8 cellular contexts compared by ENCODE assay signal in genomic region chr13:50713849-50714248, GRCh38.
DNase-seq lines count a peak whose midpoint lies in the region; ATAC-seq and TF ChIP-seq lines count a peak whose summit lies in the region.

No MANE protein-coding gene starts in this region.

- peaks cover 19% of the 10 kb centered on the region for H3K4me1 ChIP-seq in CD4-positive, alpha-beta memory T cell (ENCODE audit: insufficient read depth, low read length)

- peak overlapping the region in 1 of 2 donors; percentile 27 for H3K4me3 ChIP-seq in CD4-positive, alpha-beta memory T cell (ENCODE audit: low read length in 2 of 2)
- no peak overlapping the region for H3K4me3 ChIP-seq in cardiac fibroblast (replicated peaks in 1 of 2; ENCODE audit: low read depth in 2 of 2, low read length in 2 of 2)

- CTCF ChIA-PET in CD4-positive, alpha-beta memory T cell (lab: Charles Lee; ENCODE audit: partially characterized antibody), result interaction anchor here (0.9 to 1.7 kb wide), 5 partner anchors 28 to 630 kb away, joined by 3 to 6 read pairs (median 3); no protein-coding TSS in a partner anchor

- peak; percentile 91 for ATAC-seq in GM19452 (IDR thresholded peaks at IDR 0.05; ENCODE audit: unreplicated experiment)

- H3K9me3 ChIP-seq in CD4-positive, alpha-beta memory T cell (ENCODE audit: control insufficient read depth in 1 of 2, low read length in 2 of 2), result no peaks in the 10 kb centered on the region

- intact Hi-C loops in CD4-positive, alpha-beta memory T cell (cut with micrococcal nuclease), result no loop called here

- no peak for TF ChIP-seq CTCF in cardiac fibroblast (IDR thresholded peaks at IDR 0.05; ENCODE audit: low read depth, low read length)

- H3K4me1 Mint-ChIP-seq in CD4-positive, alpha-beta memory T cell, result peaks cover 10 to 33% (median 16%) of the 10 kb centered on the region in 4 donors

- DNase-seq in CD4-positive, alpha-beta memory T cell, result peak in 4 of 5 donors; percentile 12 to 33 (median 24)
- peak; percentile 96 for DNase-seq in MV-4-11 (lab: John Stamatoyannopoulos, UW)
- DNase-seq in cardiac fibroblast (ENCODE audit: low read depth in 2 of 2), result peak; percentile 49 to 89
- DNase-seq in renal cortical epithelial cell (ENCODE audit: low read depth), result peak; percentile 85
- no peak for DNase-seq in effector CD4-positive, alpha-beta T cell
- no peak for DNase-seq in cerebellum (ENCODE audit: low spot score)
- DNase-seq in inferior parietal cortex (ENCODE audit: extremely low spot score), result no peak

- H3K27me3 Mint-ChIP-seq in CD4-positive, alpha-beta memory T cell, result no peaks in the 10 kb centered on the region

- H3K36me3 Mint-ChIP-seq in CD4-positive, alpha-beta memory T cell, result no peaks in the 10 kb centered on the region

- POLR2A ChIA-PET in CD4-positive, alpha-beta memory T cell (lab: Charles Lee; ENCODE audit: partially characterized antibody), result interaction anchor here (1.2 to 2.0 kb wide), 2 partner anchors 179 to 202 kb away, joined by 3 to 5 read pairs; no protein-coding TSS in a partner anchor

- no peak overlapping the region for H3K27ac ChIP-seq in CD4-positive, alpha-beta memory T cell (ENCODE audit: low read depth, low read length)

- H3K9me3 Mint-ChIP-seq in CD4-positive, alpha-beta memory T cell, result no peaks in the 10 kb centered on the region

- no peaks in the 10 kb centered on the region for H3K36me3 ChIP-seq in CD4-positive, alpha-beta memory T cell (ENCODE audit: insufficient read depth, low read length)

- H3K4me3 Mint-ChIP-seq in CD4-positive, alpha-beta memory T cell, result peak overlapping the region in 7 of 8 donors; percentile 67 to 82 (median 75)

- H3K27ac Mint-ChIP-seq in CD4-positive, alpha-beta memory T cell, result peak overlapping the region in 5 of 7 donors; percentile 5 to 78 (median 25)

- no peaks in the 10 kb centered on the region for H3K27me3 ChIP-seq in CD4-positive, alpha-beta memory T cell (ENCODE audit: insufficient read depth, low read length)

Comparison
In these comparisons a context has a peak if more than half of its experiments do, and no peak if none do; other contexts are left out.
1. DNase-seq: peak in CD4-positive, alpha-beta memory T cell (4 of 5), MV-4-11 (single experiment), cardiac fibroblast (2 of 2) and renal cortical epithelial cell (single experiment); none in effector CD4-positive, alpha-beta T cell (single experiment), cerebellum (single experiment) and inferior parietal cortex (single experiment).